ENCODE assay signal across 8 cellular contexts in genomic region chr20:50932016-50932338, GRCh38. TPM values are rescaled to one million over a fixed set of nuclear protein-coding genes. Genes with fewer than 3 reads are reported as not detected.
A peak's percentile ranks its signal among the peaks of the same experiment; 100 is the strongest.
DNase-seq lines count a peak whose midpoint lies in the region; ATAC-seq and TF ChIP-seq lines count a peak whose summit lies in the region.

No MANE protein-coding gene starts in this region.

- peaks cover 21 to 30% (median 24%) of the 10 kb centered on the region in 11 experiments; a peak in 21 of 22 replicates for H4K20me1 ChIP-seq in BLaER1 treated with 17β-estradiol and CSF1 and Interleukin-3, amounts not matched to agents 10 nM and 100 nM

- H3K27ac ChIP-seq in BLaER1 treated with 17β-estradiol and CSF1 and Interleukin-3, amounts not matched to agents 10 nM and 100 nM = peak overlapping the region; percentile 96 to 100 (median 99)
- peak overlapping the region; percentile 100 for H3K27ac ChIP-seq in caudate nucleus (ENCODE audit: low read depth, low read length)

- H3K9me3 ChIP-seq in BLaER1 treated with 17β-estradiol and CSF1 and Interleukin-3, amounts not matched to agents 10 nM and 100 nM (replicated peaks in 1 of 11) = no peaks in the 10 kb centered on the region

- H3K4me3 Mint-ChIP-seq in IgD-negative memory B cell = peak overlapping the region; percentile 92 to 99 (median 96)
- peak overlapping the region; percentile 84 for H3K4me3 Mint-ChIP-seq in natural killer cell

- no peak for TF ChIP-seq CTCF in natural killer cell (IDR thresholded peaks at IDR 0.05)

- H3K27ac Mint-ChIP-seq in IgD-negative memory B cell (peak overlapping the region; percentile 98 to 100 (median 99)), natural killer cell (peak overlapping the region; percentile 90 to 98)

- peaks cover 47 to 69% (median 61%) of the 10 kb centered on the region in 11 experiments for H3K36me3 ChIP-seq in BLaER1 treated with 17β-estradiol and CSF1 and Interleukin-3, amounts not matched to agents 10 nM and 100 nM

- H3K4me1 Mint-ChIP-seq in IgD-negative memory B cell = peaks cover 20 to 27% (median 24%) of the 10 kb centered on the region in 3 donors
- peaks cover 29 to 31% of the 10 kb centered on the region in 2 donors for H3K4me1 Mint-ChIP-seq in natural killer cell

- peak overlapping the region; percentile 35 to 87 (median 64) for H3K4me2 ChIP-seq in BLaER1 treated with 17β-estradiol and CSF1 and Interleukin-3, amounts not matched to agents 10 nM and 100 nM

- DNase-seq in caudate nucleus (lab: John Stamatoyannopoulos, UW) (no peak), natural killer cell (no peak), SKM-1 treated with dmso at 0.1 percent for 144 hours (lab: John Stamatoyannopoulos, UW; ENCODE audit: unreplicated experiment) (no peak), NCI-H187 treated with DMSO at 0.1 percent for 48 hours (lab: John Stamatoyannopoulos, UW) (no peak), NCI-H2029 treated with DMSO at 0.1 percent for 48 hours (lab: John Stamatoyannopoulos, UW) (no peak)

- H3K9me3 Mint-ChIP-seq in IgD-negative memory B cell (no peaks in the 10 kb centered on the region), natural killer cell (no peaks in the 10 kb centered on the region)

- H3K4me1 ChIP-seq in BLaER1 treated with 17β-estradiol and CSF1 and Interleukin-3, amounts not matched to agents 10 nM and 100 nM = peaks cover 24 to 38% (median 32%) of the 10 kb centered on the region in 10 experiments

- H3K27me3 Mint-ChIP-seq in IgD-negative memory B cell = no peaks in the 10 kb centered on the region
- no peaks in the 10 kb centered on the region for H3K27me3 Mint-ChIP-seq in natural killer cell (ENCODE audit: low read depth in 2 of 2)

- H3K4me3 ChIP-seq in BLaER1 treated with 17β-estradiol and CSF1 and Interleukin-3, amounts not matched to agents 10 nM and 100 nM = peak overlapping the region in 8 of 10 experiments; percentile 95 to 100 (median 98); a peak in 15 of 20 replicates

- peaks cover 8% of the 10 kb centered on the region for H3K36me3 Mint-ChIP-seq in IgD-negative memory B cell
- H3K36me3 Mint-ChIP-seq in natural killer cell = no peaks in the 10 kb centered on the region

- intact Hi-C loops in natural killer cell (cut with micrococcal nuclease) = no loop called here

- no peak for ATAC-seq in natural killer cell
- no peak for ATAC-seq in GM21360 (IDR thresholded peaks at IDR 0.05; ENCODE audit: unreplicated experiment)

- H3K9ac ChIP-seq in BLaER1 treated with 17β-estradiol and CSF1 and Interleukin-3, amounts not matched to agents 10 nM and 100 nM = peak overlapping the region; percentile 96 to 100 (median 100)

- no peaks in the 10 kb centered on the region for H3K27me3 ChIP-seq in BLaER1 treated with 17β-estradiol and CSF1 and Interleukin-3, amounts not matched to agents 10 nM and 100 nM

RNA-seq across cellular contexts. Expression of gene ADNP, which starts 0.7 kb away (rescaled TPM):
- polyA plus RNA-seq in IgD-negative memory B cell = 10.3 TPM
- total RNA-seq in natural killer cell = 10 to 100 TPM; 56.8 to 75.8 (median 66.8) TPM

RNA-seq across cellular contexts. Expression of gene DPM1, which starts 26.4 kb away (rescaled TPM):
- 62.1 TPM for polyA plus RNA-seq in IgD-negative memory B cell
- total RNA-seq in natural killer cell = 10 to 100 TPM; 21.2 to 26.1 (median 25.6) TPM

RNA-seq across cellular contexts. Expression of gene MOCS3, which starts 26.6 kb away (rescaled TPM):
- 3.5 TPM for polyA plus RNA-seq in IgD-negative memory B cell
- 1 to 10 TPM; 2.2 to 2.5 (median 2.3) TPM for total RNA-seq in natural killer cell
